26 cellular contexts compared by ENCODE assay signal in the genomic region with DNA sequence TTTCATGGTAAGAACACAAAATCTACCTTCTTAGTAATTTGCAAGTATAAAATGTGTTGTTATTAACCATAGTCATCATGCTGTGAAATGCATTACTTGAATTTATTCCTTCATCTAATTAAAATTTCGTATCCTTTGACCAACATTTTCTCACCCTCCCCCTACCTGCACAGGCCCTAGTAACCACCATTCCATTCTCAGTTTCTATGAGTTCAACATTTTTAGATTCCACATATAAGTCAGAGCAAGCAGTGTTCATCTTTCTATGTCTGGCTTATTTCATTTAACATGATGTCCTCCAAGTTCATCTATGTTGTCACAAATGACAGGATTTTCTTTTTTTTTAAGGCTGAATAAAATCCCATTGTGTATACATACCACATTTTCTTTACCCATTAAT. TPM values are rescaled to one million over a fixed set of nuclear protein-coding genes. Genes with fewer than 3 reads are reported as not detected.
"Had no signal": no experiment of that assay in that cellular context is flagged by ENCODE, and none has a peak within 500 bp of the region (broad histone marks: within the 10 kb centered on the region; RNA-seq: fewer than 3 reads in every experiment).

No MANE protein-coding gene starts in this region.

- ATAC-seq: activated CD8-positive, alpha-beta memory T cell treated with anti-CD3 and anti-CD28 coated beads, Interleukin-2, amount 10 ng/mL, durations not matched to agents 7 days and 5 days; gastroesophageal sphincter; right cardiac atrium had no signal

- H3K27me3 ChIP-seq: gastroesophageal sphincter, tibial nerve, vagina had no signal

- FAIRE-seq: islet of Langerhans had no signal

- H3K4me1 Mint-ChIP-seq: mesothelial cell of epicardium had no signal

- H3K36me3 Mint-ChIP-seq: activated naive CD4-positive, alpha-beta T cell treated with anti-CD3 and anti-CD28 coated beads, Interleukin-2, amount 10 ng/mL, durations not matched to agents 7 days and 5 days; mesothelial cell of epicardium had no signal

- H3K36me3 ChIP-seq: gastroesophageal sphincter, prostate gland, tibial nerve, vagina had no signal

- H3K4me3 Mint-ChIP-seq: activated CD8-positive, alpha-beta memory T cell treated with anti-CD3 and anti-CD28 coated beads, Interleukin-2, amount 10 ng/mL, durations not matched to agents 7 days and 5 days; activated naive CD4-positive, alpha-beta T cell treated with anti-CD3 and anti-CD28 coated beads, Interleukin-2, amount 10 ng/mL, durations not matched to agents 7 days and 5 days; mesothelial cell of epicardium; neural crest cell had no signal

- H3K4me1 ChIP-seq: gastroesophageal sphincter, prostate gland, tibial nerve, vagina had no signal

- H3K27ac Mint-ChIP-seq: activated CD8-positive, alpha-beta memory T cell treated with anti-CD3 and anti-CD28 coated beads, Interleukin-2, amount 10 ng/mL, durations not matched to agents 7 days and 5 days; activated naive CD4-positive, alpha-beta T cell treated with anti-CD3 and anti-CD28 coated beads, Interleukin-2, amount 10 ng/mL, durations not matched to agents 7 days and 5 days; activated T-helper 2 cell treated with anti-CD3 and anti-CD28 coated beads, Interferon-gamma antibody, Interleukin-2, Interleukin-4, amounts not matched to agents 10 μg/mL and 5 μg/mL and 100 μg/mL, durations not matched to agents 14 hours and 24 hours and 36 hours; mesothelial cell of epicardium had no signal

- H3K9me3 Mint-ChIP-seq: activated naive CD4-positive, alpha-beta T cell treated with anti-CD3 and anti-CD28 coated beads, Interleukin-2, amount 10 ng/mL, durations not matched to agents 7 days and 5 days; activated T-helper 2 cell treated with anti-CD3 and anti-CD28 coated beads, Interferon-gamma antibody, Interleukin-2, Interleukin-4, amounts not matched to agents 10 μg/mL and 5 μg/mL and 100 μg/mL, durations not matched to agents 14 hours and 24 hours and 36 hours had no signal

- H3K9me3 ChIP-seq: gastroesophageal sphincter, prostate gland, vagina had no signal

- DNase-seq: activated CD4-positive, alpha-beta T cell treated with anti-CD3 and anti-CD28 coated beads for 1 hour; activated CD4-positive, alpha-beta T cell treated with anti-CD3 and anti-CD28 coated beads, Interleukin-2, amount 50 U/mL, for 48 hours; activated CD8-positive, alpha-beta memory T cell treated with anti-CD3 and anti-CD28 coated beads, Interleukin-2, amount 10 ng/mL, durations not matched to agents 7 days and 5 days; activated naive CD4-positive, alpha-beta T cell treated with anti-CD3 and anti-CD28 coated beads, Interleukin-2, amount 10 ng/mL, durations not matched to agents 7 days and 5 days; activated T-cell treated with anti-CD3 and anti-CD28 coated beads, Interleukin-2, amount 50 U/mL, for 1 hour; erythroblast; right cardiac atrium; stimulated activated CD4-positive, alpha-beta T cell treated with anti-CD3 and anti-CD28 coated beads, Interleukin-15, amount 100 ng/mL, for 24 hours; stimulated activated CD4-positive, alpha-beta T cell treated with anti-CD3 and anti-CD28 coated beads, Interleukin-4, amount 100 ng/mL, for 24 hours; stimulated activated naive CD4-positive, alpha-beta T cell; substantia nigra had no signal

- H3K27me3 Mint-ChIP-seq: activated CD8-positive, alpha-beta memory T cell treated with anti-CD3 and anti-CD28 coated beads, Interleukin-2, amount 10 ng/mL, durations not matched to agents 7 days and 5 days; activated naive CD4-positive, alpha-beta T cell treated with anti-CD3 and anti-CD28 coated beads, Interleukin-2, amount 10 ng/mL, durations not matched to agents 7 days and 5 days had no signal

- H3K4me3 ChIP-seq: gastroesophageal sphincter, lung, prostate gland, skin epidermis, tibial nerve, vagina had no signal

- H3K27ac ChIP-seq: gastroesophageal sphincter, prostate gland, skin epidermis, tibial nerve, vagina, VCaP had no signal

RNA-seq across cellular contexts. Expression of a gene that starts 43.5 kb away (rescaled TPM):
- total RNA-seq: activated CD8-positive, alpha-beta memory T cell treated with anti-CD3 and anti-CD28 coated beads, Interleukin-2, amount 10 ng/mL, durations not matched to agents 7 days and 5 days; activated T-helper 2 cell treated with anti-CD3 and anti-CD28 coated beads, Interferon-gamma antibody, Interleukin-2, Interleukin-4, amounts not matched to agents 10 μg/mL and 5 μg/mL and 100 μg/mL, durations not matched to agents 14 hours and 24 hours and 36 hours; chondrocyte; dermis microvascular lymphatic vessel endothelial cell; gastroesophageal sphincter; lung; mesothelial cell of epicardium; myocyte; neural crest cell; osteoblast; prostate gland; right cardiac atrium; tibial nerve; vagina had no signal
